8 cellular contexts compared by ENCODE assay signal in the genomic region with DNA sequence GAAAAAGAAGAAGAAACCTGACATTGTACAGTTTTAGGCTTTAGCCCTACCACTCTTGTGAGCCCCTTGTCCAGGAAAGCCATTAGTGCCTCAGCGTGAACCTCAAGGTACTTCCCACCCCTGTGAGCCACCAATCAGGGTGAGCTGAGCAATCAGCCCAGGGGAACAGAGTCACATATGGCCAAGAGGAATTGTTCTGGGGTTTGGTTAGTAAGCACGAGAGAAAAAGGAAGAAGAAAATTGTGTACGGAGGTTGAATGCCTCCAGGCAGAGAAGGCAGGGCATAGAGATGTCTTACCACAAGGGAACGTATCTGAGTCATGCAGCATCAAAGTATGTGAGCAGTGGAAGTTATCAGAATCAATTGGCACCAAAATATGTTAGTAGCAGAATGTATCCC. TPM values are rescaled to one million over a fixed set of nuclear protein-coding genes. Genes with fewer than 3 reads are reported as not detected.
DNase-seq lines count a peak whose midpoint lies in the region; ATAC-seq and TF ChIP-seq lines count a peak whose summit lies in the region.

No MANE protein-coding gene starts in this region.

- intact Hi-C loops in uterus (cut with DNase I; ENCODE audit: low total_unique reads) (no loop called here), vagina (cut with DNase I) (no loop called here)

- no peak for TF ChIP-seq POLR2A in uterus (IDR thresholded peaks at IDR 0.05)
- TF ChIP-seq POLR2A in vagina (IDR thresholded peaks at IDR 0.05): no peak

- no peak overlapping the region for H3K4me3 ChIP-seq in astrocyte of the spinal cord (ENCODE audit: low read depth, low read length)
- H3K4me3 ChIP-seq in uterus: no peak overlapping the region
- no peak overlapping the region for H3K4me3 ChIP-seq in vagina

- no peak for ATAC-seq in HG02970 (IDR thresholded peaks at IDR 0.05; ENCODE audit: low FRiP score, unreplicated experiment)

- H3K36me3 ChIP-seq in uterus (no peaks in the 10 kb centered on the region), vagina (no peaks in the 10 kb centered on the region)

- H3K27me3 ChIP-seq in uterus (no peaks in the 10 kb centered on the region), vagina (no peaks in the 10 kb centered on the region)

- H3K9me3 ChIP-seq in uterus (no peaks in the 10 kb centered on the region), vagina (no peaks in the 10 kb centered on the region)

- peak; percentile 79 for DNase-seq in DMS79 (lab: John Stamatoyannopoulos, UW)
- DNase-seq in DMS79 treated with DMSO at 0.1 percent for 48 hours (lab: John Stamatoyannopoulos, UW): no peak
- peak; percentile 93 for DNase-seq in M059J (ENCODE audit: low read depth)
- peak; percentile 70 for DNase-seq in astrocyte of the spinal cord (ENCODE audit: low read depth, low spot score)
- DNase-seq in pons (ENCODE audit: low spot score): peak; percentile 54
- no peak for DNase-seq in uterus
- DNase-seq in vagina (ENCODE audit: extremely low spot score in 2 of 2): no peak

- in situ Hi-C loops in astrocyte of the spinal cord (cut with HindIII; ENCODE audit: low sequenced_read_pairs): no loop called here

- TF ChIP-seq CTCF in astrocyte of the spinal cord (IDR thresholded peaks at IDR 0.05; ENCODE audit: low read depth, low read length) (no peak), uterus (IDR thresholded peaks at IDR 0.05) (no peak), vagina (IDR thresholded peaks at IDR 0.05) (no peak)

- no peak overlapping the region for H3K27ac ChIP-seq in uterus
- no peak overlapping the region for H3K27ac ChIP-seq in vagina

- H3K4me1 ChIP-seq in uterus (no peaks in the 10 kb centered on the region), vagina (peaks cover 5% of the 10 kb centered on the region)

RNA-seq across cellular contexts. Expression of a gene that starts 33.0 kb away (rescaled TPM):
- 16.5 and 17.4 TPM in 2 replicates for total RNA-seq in M059J (2014; rRNA removed; shearing (Covaris generic))
- total RNA-seq in uterus: 10 to 100 TPM; 37.7 to 82.5 (median 57.3) TPM
- total RNA-seq in vagina: 32.2 TPM

Comparison
In these comparisons a context has a peak if more than half of its experiments do, and no peak if none do; other contexts are left out.
1. DNase-seq: peak in DMS79 (single experiment), M059J (single experiment), astrocyte of the spinal cord (single experiment) and pons (single experiment); none in DMS79 treated with DMSO at 0.1 percent for 48 hours (single experiment), uterus (0 of 2) and vagina (0 of 2).